In genomic region chr9:15763371-15763770, GRCh38 we compare ENCODE assay signal across 30 cellular contexts.
"Had no signal": no experiment of that assay in that cellular context is flagged by ENCODE, and none has a peak within 500 bp of the region (broad histone marks: within the 10 kb centered on the region; RNA-seq: fewer than 3 reads in every experiment).

No MANE protein-coding gene starts in this region.

- H3K27me3 ChIP-seq: adrenal gland, ascending aorta, cardiac muscle cell had no signal

- H3K4me3 ChIP-seq: adrenal gland, ascending aorta, cardiac muscle cell had no signal

- H3K36me3 ChIP-seq: adrenal gland, ascending aorta, cardiac muscle cell had no signal

- H3K4me1 ChIP-seq: adrenal gland, ascending aorta had no signal

- H3K27ac ChIP-seq: adrenal gland, ascending aorta, cardiac muscle cell, VCaP had no signal

- H3K9me3 ChIP-seq: adrenal gland, ascending aorta had no signal

- DNase-seq: activated B cell treated with CpG ODN at 0.5 μM for 24 hours; activated CD4-positive, alpha-beta memory T cell treated with anti-CD3 and anti-CD28 coated beads for 36 hours; activated CD4-positive, alpha-beta T cell treated with anti-CD3 and anti-CD28 coated beads for 4 hours; activated CD4-positive, alpha-beta T cell treated with anti-CD3 and anti-CD28 coated beads, Interleukin-2, amount 10 ng/mL, durations not matched to agents 24 days and 14 days; activated CD4-positive, alpha-beta T cell treated with anti-CD3 and anti-CD28 coated beads, Interleukin-2, amount 50 U/mL, for 1 hour; activated CD4-positive, alpha-beta T cell treated with anti-CD3 and anti-CD28 coated beads, Interleukin-2, amount 50 U/mL, for 4 hours; activated CD4-positive, CD25-positive, alpha-beta regulatory T cell treated with anti-CD3 and anti-CD28 coated beads, Interleukin-2, amount 50 U/mL, for 72 hours; activated CD8-positive, alpha-beta memory T cell treated with anti-CD3 and anti-CD28 coated beads, Interleukin-2, amount 50 U/mL, for 4 hours; activated CD8-positive, alpha-beta T cell treated with anti-CD3 and anti-CD28 coated beads for 36 hours; activated effector memory CD4-positive, alpha-beta T cell treated with anti-CD3 and anti-CD28 coated beads, Interleukin-2, amount 50 U/mL, for 16 hours; activated gamma-delta T cell treated with Interleukin-2 at 50 U/mL for 16 hours; activated naive CD4-positive, alpha-beta T cell; activated naive CD4-positive, alpha-beta T cell treated with anti-CD3 and anti-CD28 coated beads for 36 hours; activated naive CD4-positive, alpha-beta T cell treated with anti-CD3 and anti-CD28 coated beads, Interleukin-2, amount 50 U/mL, for 16 hours; activated naive CD8-positive, alpha-beta T cell treated with anti-CD3 and anti-CD28 coated beads for 36 hours; activated T-cell treated with anti-CD3 and anti-CD28 coated beads for 4 hours; activated T-cell treated with anti-CD3 and anti-CD28 coated beads, Interleukin-2, amount 50 U/mL, for 1 hour; activated T-cell treated with anti-CD3 and anti-CD28 coated beads, Interleukin-2, amount 50 U/mL, for 4 hours; activated T-cell treated with anti-CD3 and anti-CD28 coated beads, Interleukin-2, amount 50 U/mL, for 72 hours; adrenal gland; amygdala; anterior cingulate cortex; caudate nucleus; cerebellar nuclear complex; T-helper 9 cell had no signal

- ATAC-seq: activated CD8-positive, alpha-beta T cell treated with anti-CD3 and anti-CD28 coated beads for 36 hours; activated naive CD4-positive, alpha-beta T cell treated with anti-CD3 and anti-CD28 coated beads, Interleukin-2, amount 50 U/mL, for 72 hours; activated T-cell treated with anti-CD3 and anti-CD28 coated beads, Interleukin-2, amount 50 U/mL, for 4 hours; activated T-cell treated with anti-CD3 and anti-CD28 coated beads, Interleukin-2, amount 50 U/mL, for 72 hours; activated T-helper 17 cell treated with anti-CD3 and anti-CD28 coated beads, Interleukin-2, amount 50 U/mL, for 72 hours had no signal
